ENCODE assay signal across 33 cellular contexts in the genomic region with DNA sequence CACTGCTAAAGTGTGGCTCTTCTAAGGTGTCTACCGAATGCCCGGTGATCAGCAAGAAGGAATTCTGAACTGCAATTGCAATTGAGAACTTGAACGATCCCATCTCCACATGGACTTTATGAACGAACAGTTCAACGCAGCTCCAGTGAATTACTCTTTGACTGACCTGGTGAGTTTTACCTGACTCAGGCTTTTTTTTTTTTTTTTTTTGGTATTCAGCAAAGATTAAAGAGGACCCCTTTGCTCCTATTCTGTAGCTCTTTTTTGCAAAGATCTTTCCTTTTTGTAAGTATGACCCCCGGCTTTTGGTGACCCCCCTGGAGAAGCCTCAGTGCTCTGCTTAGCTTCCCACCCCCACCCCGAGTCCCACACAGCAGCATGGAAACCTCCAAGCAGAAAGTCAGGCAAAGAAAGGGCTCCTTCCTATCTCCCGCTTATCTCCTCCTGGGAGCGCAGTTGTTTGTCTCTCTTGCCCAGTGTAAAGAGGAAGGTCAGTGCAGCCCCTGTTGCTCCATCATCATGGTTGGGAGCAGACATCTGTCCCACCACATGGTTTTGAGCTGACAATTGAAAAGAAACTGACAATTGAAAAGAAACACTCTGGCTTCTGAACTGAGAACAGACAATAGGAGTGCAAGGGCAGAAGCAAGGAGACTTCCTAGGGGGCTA.
"Had no signal": no experiment of that assay in that cellular context is flagged by ENCODE, and none has a peak within 500 bp of the region (broad histone marks: within the 10 kb centered on the region; RNA-seq: fewer than 3 reads in every experiment).

No MANE protein-coding gene starts in this region.

- H3K4me3 Mint-ChIP-seq: activated CD4-positive, alpha-beta memory T cell treated with anti-CD3 and anti-CD28 coated beads for 36 hours; activated CD4-positive, alpha-beta T cell treated with anti-CD3 and anti-CD28 coated beads for 36 hours; activated CD4-positive, alpha-beta T cell treated with anti-CD3 and anti-CD28 coated beads, Interleukin-2, amount 10 ng/mL, durations not matched to agents 7 days and 5 days; activated naive CD8-positive, alpha-beta T cell treated with anti-CD3 and anti-CD28 coated beads for 36 hours; activated T-cell treated with anti-CD3 and anti-CD28 coated beads, Interleukin-2, amount 50 U/mL, for 4 hours; activated T-helper 1 cell treated with anti-CD3 and anti-CD28 coated beads, Interleukin-12 subunit alpha, Interleukin-12 subunit beta, Interleukin-2, Interleukin-4 antibody, amounts not matched to agents 30 ng/mL and 10 ng/mL and 1 ng/mL, durations not matched to agents 14 hours and 24 hours and 36 hours had no signal

- H3K36me3 ChIP-seq: ascending aorta, cardiac muscle cell, Peyer's patch, WERI-Rb-1 had no signal

- H3K27ac ChIP-seq: ascending aorta, cardiac muscle cell, KMS-11, Peyer's patch, WERI-Rb-1 had no signal

- H3K27me3 ChIP-seq: ascending aorta, cardiac muscle cell, Peyer's patch had no signal

- H3K4me1 ChIP-seq: ascending aorta, Peyer's patch had no signal

- H3K36me3 Mint-ChIP-seq: activated CD4-positive, alpha-beta memory T cell treated with anti-CD3 and anti-CD28 coated beads for 36 hours had no signal

- H3K27ac Mint-ChIP-seq: activated CD4-positive, alpha-beta memory T cell treated with anti-CD3 and anti-CD28 coated beads for 36 hours; activated CD4-positive, alpha-beta T cell treated with anti-CD3 and anti-CD28 coated beads for 36 hours; activated CD4-positive, alpha-beta T cell treated with anti-CD3 and anti-CD28 coated beads, Interleukin-2, amount 10 ng/mL, durations not matched to agents 7 days and 5 days; activated naive CD8-positive, alpha-beta T cell treated with anti-CD3 and anti-CD28 coated beads for 36 hours; activated T-helper 1 cell treated with anti-CD3 and anti-CD28 coated beads, Interleukin-12 subunit alpha, Interleukin-12 subunit beta, Interleukin-2, Interleukin-4 antibody, amounts not matched to agents 30 ng/mL and 10 ng/mL and 1 ng/mL, durations not matched to agents 14 hours and 24 hours and 36 hours had no signal

- H3K9me3 ChIP-seq: Peyer's patch had no signal

- H3K4me2 ChIP-seq: KMS-11 had no signal

- H3K4me3 ChIP-seq: ascending aorta, cardiac muscle cell, Peyer's patch had no signal

- H3K9ac ChIP-seq: KMS-11 had no signal

- ATAC-seq: activated CD4-positive, alpha-beta T cell treated with anti-CD3 and anti-CD28 coated beads for 36 hours; activated T-cell treated with anti-CD3 and anti-CD28 coated beads, Interleukin-2, amount 50 U/mL, for 4 hours; PC-3; Right ventricle myocardium inferior; SK-N-SH treated with all-trans-retinoic acid at 6 μM for 48 hours had no signal

- H3K4me1 Mint-ChIP-seq: activated CD4-positive, alpha-beta T cell treated with anti-CD3 and anti-CD28 coated beads for 36 hours; activated CD4-positive, alpha-beta T cell treated with anti-CD3 and anti-CD28 coated beads, Interleukin-2, amount 10 ng/mL, durations not matched to agents 7 days and 5 days; activated naive CD8-positive, alpha-beta T cell treated with anti-CD3 and anti-CD28 coated beads for 36 hours had no signal

- DNase-seq: activated CD4-positive, alpha-beta memory T cell treated with anti-CD3 and anti-CD28 coated beads for 36 hours; activated CD4-positive, alpha-beta T cell treated with anti-CD3 and anti-CD28 coated beads for 36 hours; activated CD4-positive, alpha-beta T cell treated with anti-CD3 and anti-CD28 coated beads, Interleukin-2, amount 10 ng/mL, durations not matched to agents 7 days and 5 days; activated CD8-positive, alpha-beta memory T cell treated with anti-CD3 and anti-CD28 coated beads, Interleukin-2, amount 50 U/mL, for 4 hours; activated naive CD4-positive, alpha-beta T cell; activated naive CD4-positive, alpha-beta T cell treated with anti-CD3 and anti-CD28 coated beads, Interleukin-2, amount 50 U/mL, for 16 hours; activated naive CD8-positive, alpha-beta T cell treated with anti-CD3 and anti-CD28 coated beads for 36 hours; activated T-cell treated with anti-CD3 and anti-CD28 coated beads for 4 hours; activated T-cell treated with anti-CD3 and anti-CD28 coated beads, Interleukin-2, amount 50 U/mL, for 4 hours; amniotic stem cell; MM.1S; MV-4-11; NCI-H1092; NCI-H1436 treated with DMSO at 0.1 percent for 48 hours; NCI-H1694 treated with DMSO at 0.1 percent for 48 hours; NCI-H2029; NCI-H345; NCI-H524 treated with DMSO at 0.1 percent for 48 hours; NK-92 treated with Interleukin-12 subunit alpha and Interleukin-12 subunit beta, amount 100 ng/mL, for 24 hours; PC-3; RPMI8226; SIG-M5; T-helper 1 cell; T-helper 2 cell; T-helper 9 cell; WERI-Rb-1 had no signal
